ENCODE assay signal across 11 cellular contexts in genomic region chr1:235557495-235557894, GRCh38. TPM values are rescaled to one million over a fixed set of nuclear protein-coding genes. Genes with fewer than 3 reads are reported as not detected.
A peak's percentile ranks its signal among the peaks of the same experiment; 100 is the strongest.
DNase-seq lines count a peak whose midpoint lies in the region; ATAC-seq, FAIRE-seq and TF ChIP-seq lines count a peak whose summit lies in the region.
"Had no signal": no experiment of that assay in that cellular context is flagged by ENCODE, and none has a peak within 500 bp of the region (broad histone marks: within the 10 kb centered on the region; RNA-seq: fewer than 3 reads in every experiment).

No MANE protein-coding gene starts in this region.

- CTCF ChIA-PET in GM12878 (lab: Yijun Ruan, JAX) = interaction anchor here (0.7 to 2.5 kb wide), 8 partner anchors 9 to 415 kb away, joined by 3 to 10 read pairs (median 4); no protein-coding TSS in a partner anchor

- intact Hi-C loops in GM12878 (cut with micrococcal nuclease; ENCODE audit: unreplicated experiment) = no loop called here

- H3K9ac ChIP-seq in KMS-11 (no peak overlapping the region), GM12878 (ENCODE audit: control insufficient read depth, insufficient read depth, low read length) (no peak overlapping the region)

- H3K27ac ChIP-seq in KMS-11 (no peak overlapping the region), GM12878 (ENCODE audit: control insufficient read depth, insufficient read depth) (no peak overlapping the region)

- no peaks in the 10 kb centered on the region for H3K9me3 ChIP-seq in GM12878 (replicated peaks; ENCODE audit: control insufficient read depth, insufficient read depth, low read length)

- RAD21 ChIA-PET in GM12878 (lab: Charles Lee; ENCODE audit: unreplicated experiment) = no interaction called here

- no peak for FAIRE-seq in GM12878 (lab: Jason Lieb, UNC)

- POLR2A ChIA-PET in GM12878 (lab: Charles Lee) = no interaction called here

- no peaks in the 10 kb centered on the region for H3K27me3 ChIP-seq in KMS-11 (ENCODE audit: insufficient read depth, low read depth)
- H3K27me3 ChIP-seq in GM12878 (replicated peaks in 1 of 2; ENCODE audit: control insufficient read depth in 2 of 2, insufficient read depth in 2 of 2, low read length in 1 of 2) = no peaks in the 10 kb centered on the region

- H3K4me1 ChIP-seq in KMS-11 (ENCODE audit: low read depth, poor library complexity, severe bottlenecking) (no peaks in the 10 kb centered on the region), GM12878 (ENCODE audit: control insufficient read depth, insufficient read depth, low read length) (no peaks in the 10 kb centered on the region)

- TF ChIP-seq CTCF in KMS-11 (conservative IDR thresholded peaks at IDR 0.05; ENCODE audit: low read depth, low read length) = peak; percentile 46; the same call in 1 of the 2 replicates
- peak in 2 of 3 experiments; percentile 26 to 29; a peak in 3 of 6 replicates for TF ChIP-seq CTCF in GM12878 (IDR thresholded peaks at IDR 0.05 in 2 of 3, conservative IDR thresholded peaks at IDR 0.05 in 1 of 3; ENCODE audit: control insufficient read depth in 2 of 3, extremely low read depth in 1 of 3, insufficient read depth in 1 of 3, low read depth in 3 of 3, low read length in 3 of 3)

- H4K20me1 ChIP-seq in KMS-11 (ENCODE audit: insufficient read depth) (no peaks in the 10 kb centered on the region), GM12878 (ENCODE audit: control insufficient read depth, insufficient read depth) (no peaks in the 10 kb centered on the region)

- no peak for TF ChIP-seq POLR2A in GM12878 (IDR thresholded peaks at IDR 0.05; ENCODE audit: low read depth, low read length)

- DNase-seq in activated T-cell treated with anti-CD3 and anti-CD28 coated beads, Interleukin-2, amount 50 U/mL, for 48 hours = peak; percentile 29 to 35
- DNase-seq in activated T-cell treated with anti-CD3 and anti-CD28 coated beads, Interleukin-2, amount 50 U/mL, for 1 hour = no peak
- DNase-seq in GM12878 (ENCODE audit: low read depth, low spot score) = no peak
- DNase-seq in stimulated activated CD4-positive, alpha-beta T cell treated with anti-CD3 and anti-CD28 coated beads, Interleukin-12 subunit alpha, Interleukin-12 subunit beta, amount 100 ng/mL, for 48 hours (ENCODE audit: low read depth in 2 of 3, low spot score in 1 of 3) = peak in 2 of 3 donors; percentile 10 to 11
- DNase-seq in DMS79 (lab: John Stamatoyannopoulos, UW) = no peak
- DNase-seq in cortex of kidney (lab: John Stamatoyannopoulos, UW) = no peak
- DNase-seq: activated T-cell treated with anti-CD3 and anti-CD28 coated beads, Interleukin-2, amount 50 U/mL, for 24 hours; left cardiac atrium; NCI-H774 had no signal

- BruUV-seq in GM12878 (replicated peaks; lab: Mats Ljungman, UMichigan) = no TSS peak

- SMC1A ChIA-PET in GM12878 (lab: Charles Lee; ENCODE audit: uncharacterized antibody, unreplicated experiment) = interaction anchor here (1.3 kb wide), 2 partner anchors 224 to 286 kb away, joined by 3 to 5 read pairs; no protein-coding TSS in a partner anchor

- no peak for TF ChIP-seq RAD21 in GM12878 (IDR thresholded peaks at IDR 0.05; ENCODE audit: insufficient read depth, low read depth, low read length)

- H3K4me3 ChIP-seq in KMS-11 (IDR thresholded peaks at IDR 0.05; ENCODE audit: insufficient read depth, low read depth, low read length) = no peak overlapping the region
- H3K4me3 ChIP-seq in GM12878 = no peak overlapping the region

- in situ Hi-C loops in GM12878 (cut with MboI) = no loop called here

- H3K4me2 ChIP-seq in KMS-11 (no peak overlapping the region), GM12878 (ENCODE audit: control insufficient read depth, insufficient read depth) (no peak overlapping the region)

- 69% methylated on average over 8 of the region's 8 CpGs for WGBS in GM12878 (ENCODE audit: insufficient coverage, insufficient replicate concordance, low lambda C conversion rate, missing lambda C conversion rate)

- no peaks in the 10 kb centered on the region for H3K36me3 ChIP-seq in KMS-11 (ENCODE audit: insufficient read depth)
- H3K36me3 ChIP-seq in GM12878 (ENCODE audit: control insufficient read depth in 2 of 2, insufficient read depth in 2 of 2, low read length in 1 of 2) = no peaks in the 10 kb centered on the region

- ATAC-seq in GM12878 (no peak), HG03442 (IDR thresholded peaks at IDR 0.05; ENCODE audit: unreplicated experiment) (no peak)
- ATAC-seq: left cardiac atrium had no signal

- H2AFZ ChIP-seq in KMS-11 (ENCODE audit: low read depth) = no peak overlapping the region
- H2AFZ ChIP-seq in GM12878 (ENCODE audit: control insufficient read depth, low read depth, low read length) = no peak overlapping the region

- TF ChIP-seq EP300 in GM12878 (IDR thresholded peaks at IDR 0.05; ENCODE audit: borderline replicate concordance in 1 of 2, control insufficient read depth in 1 of 2, low read depth in 2 of 2, low read length in 2 of 2) = no peak

- H3K79me2 ChIP-seq in KMS-11 (ENCODE audit: insufficient read depth, low read depth) = no peaks in the 10 kb centered on the region
- no peaks in the 10 kb centered on the region for H3K79me2 ChIP-seq in GM12878 (ENCODE audit: control insufficient read depth, insufficient read depth, low read length)

TF ChIP-seq in GM12878, 131 proteins besides CTCF, POLR2A, EP300 and RAD21:
- TF ChIP-seq BCL3 (IDR thresholded peaks at IDR 0.05; ENCODE audit: borderline replicate concordance, insufficient read depth, low read depth, low read length, poor library complexity, severe bottlenecking) (no peak), GATAD2B (conservative IDR thresholded peaks at IDR 0.05; ENCODE audit: low read depth) (no peak), TARDBP (IDR thresholded peaks at IDR 0.05; ENCODE audit: borderline replicate concordance) (no peak), ZNF217 (IDR thresholded peaks at IDR 0.05) (no peak), RB1 (IDR thresholded peaks at IDR 0.05; ENCODE audit: borderline replicate concordance) (no peak), EED (IDR thresholded peaks at IDR 0.05; ENCODE audit: low read depth) (no peak), SUZ12 (IDR thresholded peaks at IDR 0.05; ENCODE audit: unreplicated experiment) (no peak), KDM1A (IDR thresholded peaks at IDR 0.05; ENCODE audit: borderline replicate concordance) (no peak), STAT1 (conservative IDR thresholded peaks at IDR 0.05) (no peak), E2F4 (IDR thresholded peaks at IDR 0.05; ENCODE audit: low read depth, low read length) (no peak)
- TF ChIP-seq, protein P1, sequence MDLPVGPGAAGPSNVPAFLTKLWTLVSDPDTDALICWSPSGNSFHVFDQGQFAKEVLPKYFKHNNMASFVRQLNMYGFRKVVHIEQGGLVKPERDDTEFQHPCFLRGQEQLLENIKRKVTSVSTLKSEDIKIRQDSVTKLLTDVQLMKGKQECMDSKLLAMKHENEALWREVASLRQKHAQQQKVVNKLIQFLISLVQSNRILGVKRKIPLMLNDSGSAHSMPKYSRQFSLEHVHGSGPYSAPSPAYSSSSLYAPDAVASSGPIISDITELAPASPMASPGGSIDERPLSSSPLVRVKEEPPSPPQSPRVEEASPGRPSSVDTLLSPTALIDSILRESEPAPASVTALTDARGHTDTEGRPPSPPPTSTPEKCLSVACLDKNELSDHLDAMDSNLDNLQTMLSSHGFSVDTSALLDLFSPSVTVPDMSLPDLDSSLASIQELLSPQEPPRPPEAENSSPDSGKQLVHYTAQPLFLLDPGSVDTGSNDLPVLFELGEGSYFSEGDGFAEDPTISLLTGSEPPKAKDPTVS (IDR thresholded peaks at IDR 0.05; ENCODE audit: low read depth, low read length) = no peak

RNA-seq across cellular contexts. Expression of gene B3GALNT2, which starts 53.2 kb away (rescaled TPM):
- 75.0 and 76.7 TPM in 2 replicates for total RNA-seq in GM12878 (2013; cell fraction: nucleolus; rRNA removed)
- 14.5 and 21.7 TPM in 2 replicates for total RNA-seq in GM12878 (2014; rRNA removed)
- 19.4 and 21.4 TPM in 2 replicates for total RNA-seq in GM12878 (2014; rRNA removed; fragmentation: Illumina TruSeq; extraction: Trizol)
- 15.6 and 16.8 TPM in 2 replicates for total RNA-seq in GM12878 (2021)
- 3.8 TPM for polyA plus RNA-seq in GM12878 (2011; ENCODE audit: low read depth)
- 19.7 and 24.1 TPM in 2 replicates for polyA plus RNA-seq in GM12878 (2011; rRNA removed)
- polyA plus RNA-seq in GM12878 (2011; cell fraction: cytosol; rRNA removed) = 10.1 and 10.2 TPM in 2 replicates
- 13.0 and 14.3 TPM in 2 replicates for polyA plus RNA-seq in GM12878 (2011; cell fraction: nucleus; rRNA removed)
- 5.5 and 5.7 TPM in 2 replicates for polyA plus RNA-seq in GM12878 (2012)
- 12.5 and 19.6 TPM in 2 replicates for polyA plus RNA-seq in GM12878 (2014; fragmentation: Illumina TruSeq; extraction: Trizol)
- polyA plus RNA-seq in GM12878 (2014; fragmentation: Nextera tagmentation; extraction: Ambion mirVana) = 1 to 10 TPM in 1 of 2 experiments, under 1 TPM in 1; 0.77 to 1.5 TPM
- 11.9 and 13.0 TPM in 2 replicates for polyA plus RNA-seq in GM12878 (2014; rRNA removed)
- 10 to 100 TPM; 12.2 to 12.9 TPM for polyA plus RNA-seq in GM12878 (2016; fragmentation: Nextera tagmentation; extraction: Ambion mirVana)
- 40.1 and 45.3 TPM in 2 replicates for polyA minus RNA-seq in GM12878 (2011; rRNA and poly(A)+ RNA removed)
- polyA minus RNA-seq in GM12878 (2011; cell fraction: cytosol; rRNA and poly(A)+ RNA removed) = 13.9 and 15.4 TPM in 2 replicates
- polyA minus RNA-seq in GM12878 (2011; cell fraction: nucleus; rRNA and poly(A)+ RNA removed) = 9.9 and 25.2 TPM in 2 replicates

Comparison
In these comparisons a context has a peak if more than half of its experiments do, and no peak if none do; other contexts are left out.
1. DNase-seq: peak in activated T-cell treated with anti-CD3 and anti-CD28 coated beads, Interleukin-2, amount 50 U/mL, for 48 hours (2 of 2) and stimulated activated CD4-positive, alpha-beta T cell treated with anti-CD3 and anti-CD28 coated beads, Interleukin-12 subunit alpha, Interleukin-12 subunit beta, amount 100 ng/mL, for 48 hours (2 of 3); none in activated T-cell treated with anti-CD3 and anti-CD28 coated beads, Interleukin-2, amount 50 U/mL, for 1 hour (single experiment), GM12878 (single experiment), DMS79 (single experiment) and cortex of kidney (single experiment).